Comparison of ENCODE assay signal across 16 cellular contexts in the genomic region with DNA sequence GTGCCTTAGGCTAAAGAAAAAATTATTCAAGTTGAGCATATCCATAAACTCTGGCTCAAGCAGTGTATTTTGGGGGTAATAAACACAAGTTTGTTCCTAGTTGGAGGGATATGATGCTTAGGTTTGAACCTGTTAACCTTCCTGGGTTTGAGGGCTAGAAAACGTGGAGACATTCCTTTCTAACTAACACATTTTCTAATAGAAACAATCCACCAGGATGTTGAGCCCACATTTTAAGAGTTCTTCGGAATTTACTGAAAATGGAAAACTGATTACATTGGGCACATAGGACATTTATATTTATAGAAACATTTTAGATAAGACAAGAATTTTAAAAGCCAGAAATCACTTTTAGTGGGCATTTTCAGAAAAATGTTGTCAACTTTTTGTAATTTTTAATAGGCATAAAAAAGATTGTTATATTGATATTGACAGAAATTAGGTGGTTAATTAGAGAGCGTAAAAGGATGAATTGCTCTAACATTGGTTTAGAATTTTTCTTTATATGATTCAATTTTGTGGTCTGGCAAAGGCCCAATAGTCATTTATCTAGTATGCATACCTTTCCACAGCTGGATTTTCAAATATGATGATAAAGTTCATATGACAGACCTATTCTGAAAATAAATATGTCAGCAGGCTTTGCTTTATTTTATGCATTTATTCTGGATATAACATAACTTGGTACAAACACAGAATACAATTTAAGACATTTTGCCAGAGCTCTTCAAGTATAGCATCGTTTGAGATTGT. TPM values are rescaled to one million over a fixed set of nuclear protein-coding genes. Genes with fewer than 3 reads are reported as not detected.
DNase-seq lines count a peak whose midpoint lies in the region; FAIRE-seq and TF ChIP-seq lines count a peak whose summit lies in the region.
"Had no signal": no experiment of that assay in that cellular context is flagged by ENCODE, and none has a peak within 500 bp of the region (broad histone marks: within the 10 kb centered on the region; RNA-seq: fewer than 3 reads in every experiment).

No MANE protein-coding gene starts in this region.

- no peak for TF ChIP-seq CTCF in fibroblast of pulmonary artery (IDR thresholded peaks at IDR 0.05; ENCODE audit: low read length, missing control alignments)
- no peak for TF ChIP-seq CTCF in colonic mucosa (IDR thresholded peaks at IDR 0.05)

- H3K4me3 ChIP-seq in fibroblast of pulmonary artery (replicated peaks; ENCODE audit: low read depth, low read length) (no peak overlapping the region), colonic mucosa (no peak overlapping the region)
- H3K4me3 ChIP-seq: SJSA1 had no signal

- H3K9ac ChIP-seq in colonic mucosa (ENCODE audit: low read depth in 2 of 2, low read length in 2 of 2) = no peak overlapping the region

- no peak overlapping the region for H3K27ac ChIP-seq in colonic mucosa
- H3K27ac ChIP-seq: SJSA1 had no signal

- no peaks in the 10 kb centered on the region for H3K9me3 ChIP-seq in colonic mucosa
- H3K9me3 ChIP-seq: SJSA1 had no signal

- H3K36me3 ChIP-seq in colonic mucosa = no peaks in the 10 kb centered on the region
- H3K36me3 ChIP-seq: SJSA1 had no signal

- no peaks in the 10 kb centered on the region for H3K27me3 ChIP-seq in colonic mucosa
- H3K27me3 ChIP-seq: SJSA1 had no signal

- intact Hi-C loops in colonic mucosa (cut with DNase I) = no loop called here

- no peaks in the 10 kb centered on the region for H3K4me1 ChIP-seq in colonic mucosa
- H3K4me1 ChIP-seq: SJSA1 had no signal

- DNase-seq in RCC 7860 (ENCODE audit: low spot score) = no peak
- DNase-seq in astrocyte of the hippocampus (ENCODE audit: low read depth, low spot score) = peak; percentile 8
- peak; percentile 54 for DNase-seq in fibroblast of pulmonary artery (ENCODE audit: low read depth)
- no peak for DNase-seq in nucleus accumbens (lab: John Stamatoyannopoulos, UW)
- DNase-seq in colonic mucosa = no peak
- no peak for DNase-seq in NCI-H2171 treated with DMSO at 0.1 percent for 48 hours (lab: John Stamatoyannopoulos, UW)
- DNase-seq in cortex of kidney (lab: John Stamatoyannopoulos, UW) = no peak
- DNase-seq: CD4-positive, CD25-positive, alpha-beta regulatory T cell; H9; Karpas-422; NCI-H1105; NCI-H1694; NCI-H446; NCI-H69; NK-92 treated with Interleukin-12 subunit alpha and Interleukin-12 subunit beta, amount 100 ng/mL, for 24 hours had no signal

- FAIRE-seq in RCC 7860 (lab: Jason Lieb, UNC) = peak; percentile 8

RNA-seq across cellular contexts. Expression of gene CEP44, which starts 49.2 kb away (rescaled TPM):
- 10 to 100 TPM; 14.2 to 15.3 TPM for total RNA-seq in colonic mucosa

RNA-seq across cellular contexts. Expression of gene FBXO8, which starts 49.5 kb away (rescaled TPM):
- 10 to 100 TPM; 22.2 to 35.1 TPM for total RNA-seq in colonic mucosa

Comparison
In these comparisons a context has a peak if more than half of its experiments do, and no peak if none do; other contexts are left out.
1. DNase-seq: peak in astrocyte of the hippocampus (single experiment) and fibroblast of pulmonary artery (single experiment); none in RCC 7860 (single experiment), nucleus accumbens (0 of 56), colonic mucosa (single experiment), NCI-H2171 treated with DMSO at 0.1 percent for 48 hours (single experiment) and cortex of kidney (single experiment).